17 cellular contexts compared by ENCODE assay signal in the genomic region with DNA sequence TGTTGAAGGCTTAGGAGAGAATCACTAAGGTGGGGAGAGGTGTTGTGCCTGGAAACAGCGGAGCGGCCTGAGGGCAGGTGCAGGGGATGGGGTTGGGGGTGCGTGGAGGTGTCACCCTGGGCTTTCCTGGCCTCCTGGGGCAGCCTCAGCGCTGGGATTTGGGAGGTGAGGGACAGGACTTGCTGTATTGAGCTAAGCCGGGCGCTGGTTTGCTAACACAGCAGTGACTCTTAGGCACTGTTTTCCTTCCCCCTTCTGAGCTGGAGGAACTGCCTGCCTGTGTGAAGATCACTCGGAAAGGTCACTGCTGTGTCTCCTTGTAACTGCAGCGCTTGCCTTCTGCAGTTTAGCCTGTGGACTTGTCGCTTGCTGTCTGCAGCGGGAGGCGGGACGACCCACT. TPM values are rescaled to one million over a fixed set of nuclear protein-coding genes. Genes with fewer than 3 reads are reported as not detected.
DNase-seq lines count a peak whose midpoint lies in the region; TF ChIP-seq lines count a peak whose summit lies in the region.
"Had no signal": no experiment of that assay in that cellular context is flagged by ENCODE, and none has a peak within 500 bp of the region (broad histone marks: within the 10 kb centered on the region; RNA-seq: fewer than 3 reads in every experiment).

No MANE protein-coding gene starts in this region.

- no peak overlapping the region for H4K8ac ChIP-seq in neuronal stem cell (ENCODE audit: low read depth, low read length)

- H2BK12ac ChIP-seq in neuronal stem cell (ENCODE audit: low read length): no peak overlapping the region

- no peak overlapping the region for H2AFZ ChIP-seq in neuronal stem cell (ENCODE audit: low read length)

- H3K36me3 Mint-ChIP-seq in dendritic cell treated with granulocyte-macrophage colony-stimulating factor and Interleukin-4, amounts not matched to agents 40 ng/mL and 50 ng/mL, for 4 days (ENCODE audit: low read depth): peaks cover 14% of the 10 kb centered on the region
- H3K36me3 Mint-ChIP-seq in MCF 10A (ENCODE audit: insufficient read depth, unreplicated experiment): peaks cover 12% of the 10 kb centered on the region
- H3K36me3 Mint-ChIP-seq: CD4-positive, alpha-beta memory T cell had no signal

- no peak overlapping the region for H3K14ac ChIP-seq in neuronal stem cell (ENCODE audit: low read length)

- H2AK5ac ChIP-seq in neuronal stem cell (ENCODE audit: low read depth, low read length): no peak overlapping the region

- H3K4me1 Mint-ChIP-seq in dendritic cell treated with granulocyte-macrophage colony-stimulating factor and Interleukin-4, amounts not matched to agents 40 ng/mL and 50 ng/mL, for 4 days (ENCODE audit: low read depth): peaks cover 9% of the 10 kb centered on the region
- peaks cover 5% of the 10 kb centered on the region for H3K4me1 Mint-ChIP-seq in MCF 10A (ENCODE audit: insufficient read depth, unreplicated experiment)
- H3K4me1 Mint-ChIP-seq: CD14-positive monocyte; CD4-positive, alpha-beta memory T cell had no signal

- no peak overlapping the region for H3K18ac ChIP-seq in neuronal stem cell (ENCODE audit: low read length)

- H4K91ac ChIP-seq in neuronal stem cell (ENCODE audit: low read depth, low read length, poor library complexity): no peak overlapping the region

- no peak overlapping the region for H3K4ac ChIP-seq in neuronal stem cell (ENCODE audit: low read length)

- TF ChIP-seq CTCF in left ventricle myocardium inferior (IDR thresholded peaks at IDR 0.05; ENCODE audit: borderline replicate concordance): no peak
- TF ChIP-seq CTCF in MCF 10A (IDR thresholded peaks at IDR 0.05; ENCODE audit: unreplicated experiment): no peak
- no peak for TF ChIP-seq CTCF in GM10266 (IDR thresholded peaks at IDR 0.05; ENCODE audit: control insufficient read depth, insufficient read depth, low read depth, missing control alignments)

- no peak overlapping the region for H2BK120ac ChIP-seq in neuronal stem cell (ENCODE audit: low read depth, low read length)

- H2BK15ac ChIP-seq in neuronal stem cell (ENCODE audit: low read length): no peak overlapping the region

- no CpG with 5 or more reads among the region's 12 CpGs for WGBS in neuronal stem cell (ENCODE audit: extremely low coverage in 2 of 2, insufficient read length in 2 of 2, insufficient replicate concordance in 1 of 2), 2 donors

- H3K4me3 ChIP-seq in left ventricle myocardium inferior (no peak overlapping the region), neuronal stem cell (ENCODE audit: low read length in 2 of 2) (no peak overlapping the region)
- H3K4me3 ChIP-seq: BLaER1, GM12878, HAP-1 had no signal

- H3K36me3 ChIP-seq in left ventricle myocardium inferior (peaks cover 38% of the 10 kb centered on the region), neuronal stem cell (replicated peaks in 1 of 2; ENCODE audit: control insufficient read depth in 2 of 2, insufficient read depth in 2 of 2, low read length in 2 of 2) (peaks cover 39 to 47% of the 10 kb centered on the region in 2 donors)

- H3K27me3 Mint-ChIP-seq in dendritic cell treated with granulocyte-macrophage colony-stimulating factor and Interleukin-4, amounts not matched to agents 40 ng/mL and 50 ng/mL, for 4 days: no peaks in the 10 kb centered on the region
- H3K27me3 Mint-ChIP-seq in MCF 10A (ENCODE audit: insufficient read depth, unreplicated experiment): no peaks in the 10 kb centered on the region
- H3K27me3 Mint-ChIP-seq: CD4-positive, alpha-beta memory T cell had no signal

- peak; percentile 35 for DNase-seq in cardiac septum (ENCODE audit: low spot score)
- no peak for DNase-seq in left ventricle myocardium inferior
- DNase-seq in neuronal stem cell (ENCODE audit: low spot score): no peak
- no peak for DNase-seq in T1000 (lab: John Stamatoyannopoulos, UW)
- no peak for DNase-seq in MCF 10A (ENCODE audit: unreplicated experiment)
- DNase-seq in GM10266 (ENCODE audit: extremely low spot score): no peak
- DNase-seq: 8988T; CD4-positive, alpha-beta memory T cell; DMS153; DMS79 treated with DMSO at 0.1 percent for 48 hours; GF-D8; GOT3 had no signal

- H2BK5ac ChIP-seq in neuronal stem cell (ENCODE audit: low read length): no peak overlapping the region

- no peaks in the 10 kb centered on the region for H3K9me3 Mint-ChIP-seq in dendritic cell treated with granulocyte-macrophage colony-stimulating factor and Interleukin-4, amounts not matched to agents 40 ng/mL and 50 ng/mL, for 4 days
- no peaks in the 10 kb centered on the region for H3K9me3 Mint-ChIP-seq in MCF 10A (ENCODE audit: unreplicated experiment)
- H3K9me3 Mint-ChIP-seq: CD4-positive, alpha-beta memory T cell had no signal

- H3K9me3 ChIP-seq in left ventricle myocardium inferior (replicated peaks) (no peaks in the 10 kb centered on the region), neuronal stem cell (replicated peaks in 1 of 2; ENCODE audit: control insufficient read depth in 2 of 2, insufficient read depth in 1 of 2, low read depth in 1 of 2, low read length in 2 of 2) (peaks cover 0 to 21% of the 10 kb centered on the region in 2 donors)
- H3K9me3 ChIP-seq: BLaER1, HAP-1 had no signal

- peaks cover 2% of the 10 kb centered on the region for H3K79me1 ChIP-seq in neuronal stem cell (ENCODE audit: low read depth, low read length)

- H3K4me1 ChIP-seq in left ventricle myocardium inferior (no peaks in the 10 kb centered on the region), neuronal stem cell (ENCODE audit: control insufficient read depth in 2 of 2, insufficient read depth in 1 of 2, low read depth in 1 of 2, low read length in 2 of 2) (peaks cover 0 to 3% of the 10 kb centered on the region in 2 donors)
- H3K4me1 ChIP-seq: BLaER1, HAP-1 had no signal

- POLR2A ChIA-PET in MCF 10A (lab: Yijun Ruan, JAX): interaction anchor here (1.1 kb wide), 1 partner anchor 9 kb away, joined by 3 read pairs; no protein-coding TSS in a partner anchor

- CTCF ChIA-PET in MCF 10A (lab: Yijun Ruan, JAX): no interaction called here

- H3K27ac ChIP-seq in left ventricle myocardium inferior (replicated peaks): no peak overlapping the region
- no peak overlapping the region for H3K27ac ChIP-seq in neuronal stem cell (replicated peaks; ENCODE audit: low read length)
- H3K27ac ChIP-seq: BLaER1 had no signal

- no peak overlapping the region for H3K4me2 ChIP-seq in neuronal stem cell (ENCODE audit: insufficient read depth, low read length, poor library complexity, severe bottlenecking)
- H3K4me2 ChIP-seq: BLaER1 had no signal

- H3K9ac ChIP-seq in neuronal stem cell (ENCODE audit: low read depth, low read length, poor library complexity): peak overlapping the region; percentile 30
- H3K9ac ChIP-seq: BLaER1 had no signal

- BruUV-seq in MCF 10A (replicated peaks; lab: Mats Ljungman, UMichigan): no TSS peak

- no peak overlapping the region for H3K23ac ChIP-seq in neuronal stem cell (ENCODE audit: low read depth, low read length, poor library complexity)

- no peak overlapping the region for H3K4me3 Mint-ChIP-seq in dendritic cell treated with granulocyte-macrophage colony-stimulating factor and Interleukin-4, amounts not matched to agents 40 ng/mL and 50 ng/mL, for 4 days
- no peak overlapping the region for H3K4me3 Mint-ChIP-seq in MCF 10A (ENCODE audit: unreplicated experiment)
- H3K4me3 Mint-ChIP-seq: CD14-positive monocyte; CD4-positive, alpha-beta memory T cell had no signal

- peak overlapping the region; percentile 51 for H3K27ac Mint-ChIP-seq in dendritic cell treated with granulocyte-macrophage colony-stimulating factor and Interleukin-4, amounts not matched to agents 40 ng/mL and 50 ng/mL, for 4 days
- no peak overlapping the region for H3K27ac Mint-ChIP-seq in MCF 10A (ENCODE audit: low read depth, unreplicated experiment)
- H3K27ac Mint-ChIP-seq: CD14-positive monocyte; CD4-positive, alpha-beta memory T cell had no signal

- intact Hi-C loops in cardiac septum (cut with DNase I) (no loop called here), left ventricle myocardium inferior (cut with micrococcal nuclease) (no loop called here), MCF 10A (cut with micrococcal nuclease) (no loop called here)
- intact Hi-C loops in dendritic cell treated with granulocyte-macrophage colony-stimulating factor and Interleukin-4, amounts not matched to agents 40 ng/mL and 50 ng/mL, for 4 days (cut with micrococcal nuclease): no loop called here

- H3K27me3 ChIP-seq in left ventricle myocardium inferior (ENCODE audit: low read depth) (no peaks in the 10 kb centered on the region), neuronal stem cell (ENCODE audit: control insufficient read depth in 3 of 3, insufficient read depth in 3 of 3, low read depth in 1 of 3, low read length in 3 of 3) (peaks cover 0 to 2% (median 0%) of the 10 kb centered on the region in 3 experiments)
- H3K27me3 ChIP-seq: BLaER1 had no signal

RNA-seq across cellular contexts. Expression of a gene that starts 21.2 kb away (rescaled TPM):
- total RNA-seq in cardiac septum: 2.9 TPM
- total RNA-seq in left ventricle myocardium inferior: 1.2 TPM
- 7.4 TPM for polyA plus RNA-seq in neuronal stem cell (2013, experiment 1 of 2)
- polyA plus RNA-seq in neuronal stem cell (2013, experiment 2 of 2): 8.5 TPM
- 16.5 and 17.1 TPM in 2 replicates for total RNA-seq in MCF 10A (2022)
- polyA plus RNA-seq: CD14-positive monocyte; CD4-positive, alpha-beta memory T cell had no signal

RNA-seq across cellular contexts. Expression of a gene that starts 51.9 kb away (rescaled TPM):
- total RNA-seq in cardiac septum: 110 TPM
- total RNA-seq in left ventricle myocardium inferior: 136 TPM
- polyA plus RNA-seq in neuronal stem cell (2013, experiment 1 of 2): 21.0 TPM
- 20.1 TPM for polyA plus RNA-seq in neuronal stem cell (2013, experiment 2 of 2)
- total RNA-seq in MCF 10A (2022): 56.7 and 77.2 TPM in 2 replicates
